ENCODE assay signal across 12 cellular contexts in the genomic region with DNA sequence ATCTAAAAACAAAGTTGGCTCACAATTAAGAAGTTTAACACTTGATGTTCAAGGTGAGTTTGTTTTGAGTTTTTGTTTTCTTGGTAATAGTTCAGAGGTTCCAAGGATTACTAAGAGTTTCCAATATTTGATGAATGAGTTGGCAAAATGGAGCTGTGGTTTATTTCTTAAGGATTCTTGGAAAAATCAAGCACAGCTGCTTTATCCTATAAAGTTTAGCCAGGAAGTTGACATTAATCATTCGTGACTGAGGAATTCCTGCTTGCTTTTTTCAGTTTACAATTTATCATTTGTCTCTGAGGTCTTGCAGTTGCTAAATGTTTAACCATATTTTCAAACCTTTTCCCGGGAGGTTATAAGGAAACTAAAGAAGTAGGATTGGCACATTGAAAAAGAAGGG. TPM values are rescaled to one million over a fixed set of nuclear protein-coding genes. Genes with fewer than 3 reads are reported as not detected.
DNase-seq lines count a peak whose midpoint lies in the region; ATAC-seq, FAIRE-seq and TF ChIP-seq lines count a peak whose summit lies in the region.
"Had no signal": no experiment of that assay in that cellular context is flagged by ENCODE, and none has a peak within 500 bp of the region (broad histone marks: within the 10 kb centered on the region; RNA-seq: fewer than 3 reads in every experiment).

No MANE protein-coding gene starts in this region.

- ATAC-seq in A549 (no peak), GM19324 (IDR thresholded peaks at IDR 0.05; ENCODE audit: low FRiP score, unreplicated experiment) (no peak), HG02981 (IDR thresholded peaks at IDR 0.05; ENCODE audit: unreplicated experiment) (no peak)
- ATAC-seq in activated naive CD4-positive, alpha-beta T cell treated with anti-CD3 and anti-CD28 coated beads, Interleukin-2, amount 50 U/mL, for 72 hours, result no peak

- H2BK15ac ChIP-seq in mesenchymal stem cell (ENCODE audit: low read depth, poor library complexity, severe bottlenecking), result no peak overlapping the region

- no peak overlapping the region for H3K27ac Mint-ChIP-seq in activated naive CD4-positive, alpha-beta T cell treated with anti-CD3 and anti-CD28 coated beads, Interleukin-2, amount 50 U/mL, for 72 hours
- H3K27ac Mint-ChIP-seq: IgD-negative memory B cell had no signal

- no peak for TF ChIP-seq RAD21 in A549 (conservative IDR thresholded peaks at IDR 0.05 in 1 of 2, IDR thresholded peaks at IDR 0.05 in 1 of 2)

- 4% methylated on average over 2 of the region's 2 CpGs for WGBS in A549 (ENCODE audit: missing lambda C conversion rate)
- 0% methylated on average over 1 of the region's 2 CpGs for WGBS in mesenchymal stem cell

- no peak overlapping the region for H2AFZ ChIP-seq in mesenchymal stem cell (ENCODE audit: low read depth, low read length)

- H3K4me2 ChIP-seq in A549, result peak overlapping the region; percentile 37; the same call in 1 of the 3 replicates
- H3K4me2 ChIP-seq in mesenchymal stem cell (ENCODE audit: low read length, poor library complexity, severe bottlenecking), result no peak overlapping the region

- no peaks in the 10 kb centered on the region for H3K27me3 ChIP-seq in mesenchymal stem cell (ENCODE audit: control insufficient read depth in 1 of 2, insufficient read depth in 1 of 2, low read length in 2 of 2)

- H3K14ac ChIP-seq in mesenchymal stem cell (ENCODE audit: low read length in 2 of 2), result no peak overlapping the region

- DNase-seq in A549 (ENCODE audit: low read depth in 1 of 2, low spot score in 1 of 2) (peak in 1 of 2 experiments; percentile 23), HS-5 (ENCODE audit: low read depth) (peak; percentile 85), dermis blood vessel endothelial cell (peak; percentile 63), mesenchymal stem cell (peak; percentile 75), NCI-H2196 (lab: John Stamatoyannopoulos, UW; ENCODE audit: unreplicated experiment) (no peak)
- DNase-seq in activated naive CD4-positive, alpha-beta T cell treated with anti-CD3 and anti-CD28 coated beads, Interleukin-2, amount 50 U/mL, for 72 hours (ENCODE audit: low spot score in 2 of 2), result no peak
- DNase-seq: activated T-cell treated with anti-CD3 and anti-CD28 coated beads for 4 hours; BE2C; stimulated activated CD4-positive, alpha-beta T cell treated with anti-CD3 and anti-CD28 coated beads, Interleukin-15, amount 100 ng/mL, for 24 hours had no signal

- H3K9me3 ChIP-seq in A549 (no peaks in the 10 kb centered on the region), mesenchymal stem cell (ENCODE audit: control insufficient read depth, low read length) (no peaks in the 10 kb centered on the region)
- H3K9me3 ChIP-seq: BE2C had no signal

- H2BK5ac ChIP-seq in mesenchymal stem cell (ENCODE audit: low read depth, low read length, poor library complexity, severe bottlenecking), result peak overlapping the region; percentile 81

- H2BK12ac ChIP-seq in mesenchymal stem cell (ENCODE audit: low read length in 2 of 2), result no peak overlapping the region

- no peak overlapping the region for H3K23ac ChIP-seq in mesenchymal stem cell (ENCODE audit: low read length in 2 of 2)

- H3K9ac ChIP-seq in mesenchymal stem cell (ENCODE audit: low read length), result peak overlapping the region; percentile 47

- peaks cover 0 to 3% of the 10 kb centered on the region in 2 donors for H3K9me3 Mint-ChIP-seq in activated naive CD4-positive, alpha-beta T cell treated with anti-CD3 and anti-CD28 coated beads, Interleukin-2, amount 50 U/mL, for 72 hours
- H3K9me3 Mint-ChIP-seq: IgD-negative memory B cell had no signal

- peaks cover 17% of the 10 kb centered on the region; the same call in 2 of the 3 replicates for H3K4me1 ChIP-seq in A549
- H3K4me1 ChIP-seq in mesenchymal stem cell (ENCODE audit: control insufficient read depth, insufficient read depth, low read depth, low read length), result peaks cover 3% of the 10 kb centered on the region
- H3K4me1 ChIP-seq: BE2C had no signal

- no peak for TF ChIP-seq EP300 in A549 (IDR thresholded peaks at IDR 0.05)

- no peaks in the 10 kb centered on the region for H3K36me3 Mint-ChIP-seq in activated naive CD4-positive, alpha-beta T cell treated with anti-CD3 and anti-CD28 coated beads, Interleukin-2, amount 50 U/mL, for 72 hours

- no peak for TF ChIP-seq CTCF in A549 (IDR thresholded peaks at IDR 0.05)

- no peak overlapping the region for H4K8ac ChIP-seq in mesenchymal stem cell (ENCODE audit: low read length)

- H3K79me1 ChIP-seq in mesenchymal stem cell (replicated peaks; ENCODE audit: low read length, poor library complexity, severe bottlenecking), result no peaks in the 10 kb centered on the region

- no peak for TF ChIP-seq POLR2A in A549 (IDR thresholded peaks at IDR 0.05; ENCODE audit: low read length)

- H3K18ac ChIP-seq in mesenchymal stem cell (ENCODE audit: low read depth in 1 of 2, low read length in 2 of 2), result no peak overlapping the region

- FAIRE-seq in A549 (lab: Jason Lieb, UNC), result no peak

- peaks cover 0 to 3% of the 10 kb centered on the region in 2 experiments for H3K36me3 ChIP-seq in mesenchymal stem cell (ENCODE audit: control insufficient read depth in 1 of 2, insufficient read depth in 2 of 2, low read depth in 1 of 2, low read length in 2 of 2)
- H3K36me3 ChIP-seq: BE2C had no signal

- CTCF ChIA-PET in A549 (lab: Yijun Ruan, JAX), result no interaction called here

- no peak overlapping the region for H3K4ac ChIP-seq in mesenchymal stem cell (ENCODE audit: low read depth in 1 of 2, low read length in 2 of 2)

- no peak overlapping the region for H4K91ac ChIP-seq in mesenchymal stem cell (ENCODE audit: low read length)

- H2BK120ac ChIP-seq in mesenchymal stem cell (ENCODE audit: low read depth, low read length), result no peak overlapping the region

- POLR2A ChIA-PET in A549 (lab: Yijun Ruan, JAX), result no interaction called here

- H2AK5ac ChIP-seq in mesenchymal stem cell (ENCODE audit: low read length, severe bottlenecking), result no peak overlapping the region

- peak overlapping the region in 1 of 2 experiments; percentile 61; a peak in 4 of 6 replicates for H3K27ac ChIP-seq in A549
- H3K27ac ChIP-seq in mesenchymal stem cell (ENCODE audit: low read length, poor library complexity, severe bottlenecking), result peak overlapping the region; percentile 90

- H3K4me3 ChIP-seq in A549, result no peak overlapping the region
- H3K4me3 ChIP-seq in mesenchymal stem cell (ENCODE audit: insufficient read depth in 1 of 2, low read depth in 1 of 2, low read length in 2 of 2), result peak overlapping the region in 1 of 2 experiments; percentile 8

TF ChIP-seq in A549, 52 proteins besides CTCF, POLR2A, EP300 and RAD21:
- no peak for TF ChIP-seq FOSL2 (IDR thresholded peaks at IDR 0.05)
- 0 out of 2 replicates have a peak, but pooled peaks have one; percentile 15 for TF ChIP-seq FOSL2 (CRISPR knock-in tag; IDR thresholded peaks at IDR 0.05)
- no peak for TF ChIP-seq NPAS2 (CRISPR knock-in tag; IDR thresholded peaks at IDR 0.05; ENCODE audit: borderline replicate concordance)
- no peak for TF ChIP-seq ZSCAN20 (CRISPR knock-in tag; IDR thresholded peaks at IDR 0.05)
- TF ChIP-seq, protein P1, sequence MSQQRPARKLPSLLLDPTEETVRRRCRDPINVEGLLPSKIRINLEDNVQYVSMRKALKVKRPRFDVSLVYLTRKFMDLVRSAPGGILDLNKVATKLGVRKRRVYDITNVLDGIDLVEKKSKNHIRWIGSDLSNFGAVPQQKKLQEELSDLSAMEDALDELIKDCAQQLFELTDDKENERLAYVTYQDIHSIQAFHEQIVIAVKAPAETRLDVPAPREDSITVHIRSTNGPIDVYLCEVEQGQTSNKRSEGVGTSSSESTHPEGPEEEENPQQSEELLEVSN (IDR thresholded peaks at IDR 0.05; ENCODE audit: borderline replicate concordance, low read depth), result no peak
TF ChIP-seq in A549: peak in this region for 1.

RNA-seq across cellular contexts. Expression of gene VCAM1, which starts 15.2 kb away (rescaled TPM):
- polyA plus RNA-seq in A549 (2011; rRNA removed) (0.04 and 0.05 TPM in 2 replicates), A549 (2017; fragmentation: RNase III; extraction: RNeasy Plus Mini Kit Qiagen cat#74134 plus additional on column Dnase treatment) (0.05 to 0.12 TPM in 2 of 3 replicates, not detected in the other)
- polyA plus RNA-seq in A549 (2012; cell fraction: cytosol; rRNA removed), result 0.01 TPM in 1 of 2 replicates, not detected in the other
- 0.01 TPM in 1 of 2 replicates, not detected in the other for polyA plus RNA-seq in A549 (2012; cell fraction: nucleus; rRNA removed)
- polyA minus RNA-seq in A549 (2011; rRNA and poly(A)+ RNA removed), result 0.15 TPM in 1 of 2 replicates, not detected in the other
- total RNA-seq in dermis blood vessel endothelial cell, result 6.2 and 24.5 TPM in 2 replicates
- 8.5 TPM for polyA plus RNA-seq in mesenchymal stem cell (2013, experiment 1 of 2)
- polyA plus RNA-seq in mesenchymal stem cell (2013, experiment 2 of 2), result 8.7 TPM
- under 1 TPM in 1 of 2 donors, not detected in 1; 0.36 TPM for total RNA-seq in activated naive CD4-positive, alpha-beta T cell treated with anti-CD3 and anti-CD28 coated beads, Interleukin-2, amount 50 U/mL, for 72 hours
- polyA plus RNA-seq: IgD-negative memory B cell had no signal

Comparison
In these comparisons a context has a peak if more than half of its experiments do, and no peak if none do; other contexts are left out.
1. DNase-seq: peak in HS-5 (single experiment), dermis blood vessel endothelial cell (single experiment) and mesenchymal stem cell (single experiment); none in activated naive CD4-positive, alpha-beta T cell treated with anti-CD3 and anti-CD28 coated beads, Interleukin-2, amount 50 U/mL, for 72 hours (0 of 2) and NCI-H2196 (single experiment).